Comparison of ENCODE assay signal across 7 cellular contexts in genomic region chr14:25993830-25994229, GRCh38.
"Had no signal": no experiment of that assay in that cellular context is flagged by ENCODE, and none has a peak within 500 bp of the region (broad histone marks: within the 10 kb centered on the region; RNA-seq: fewer than 3 reads in every experiment).

No MANE protein-coding gene starts in this region.

- ATAC-seq: HepG2, K562 had no signal

- H3K4me1 Mint-ChIP-seq: IgD-negative memory B cell had no signal

- H3K27ac Mint-ChIP-seq: IgD-negative memory B cell had no signal

- H3K27ac ChIP-seq: HL-60 had no signal

- H3K4me3 ChIP-seq: K562 had no signal

- H3K27me3 Mint-ChIP-seq: IgD-negative memory B cell had no signal

- DNase-seq: IMR-90, KBM-7, KG1 had no signal

- H3K4me3 Mint-ChIP-seq: IgD-negative memory B cell had no signal
